In the genomic region with DNA sequence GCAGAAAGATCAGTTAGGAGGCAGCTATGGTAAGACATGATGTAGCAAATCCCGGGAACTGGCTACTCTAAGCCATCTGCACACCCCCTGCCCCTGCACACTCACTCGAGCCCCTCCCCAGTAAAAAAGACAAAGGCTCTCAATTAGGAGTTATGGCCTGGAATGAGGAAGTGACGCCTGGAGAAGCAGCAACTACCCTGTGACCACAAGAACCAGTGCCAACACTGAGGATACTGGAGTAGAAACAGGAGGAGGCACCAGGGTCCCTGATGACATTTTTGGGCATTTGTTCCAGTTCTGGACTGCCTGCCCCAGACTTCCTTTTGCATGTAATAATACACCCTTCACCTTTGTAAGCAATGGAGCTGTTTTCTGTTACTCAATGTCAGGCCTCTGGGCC, we compare ENCODE assay signal across 1 cellular context.
TF ChIP-seq lines count a peak whose summit lies in the region.

No MANE protein-coding gene starts in this region.

TF ChIP-seq in H1, 55 proteins besides CTCF, POLR2A, EP300 and RAD21:
- TF ChIP-seq KDM4A (IDR thresholded peaks at IDR 0.05; ENCODE audit: low read depth, low read length, severe bottlenecking) = no peak
- no peak for TF ChIP-seq SRF (IDR thresholded peaks at IDR 0.05; ENCODE audit: low read depth, low read length)
- TF ChIP-seq ATF3 (IDR thresholded peaks at IDR 0.05; ENCODE audit: insufficient read depth, low read depth, low read length) = no peak
- TF ChIP-seq CEBPB (IDR thresholded peaks at IDR 0.05; ENCODE audit: low read depth, low read length) = no peak
- no peak for TF ChIP-seq TAF1 (IDR thresholded peaks at IDR 0.05; ENCODE audit: low read depth, low read length)
- no peak for TF ChIP-seq TEAD4 (IDR thresholded peaks at IDR 0.05; ENCODE audit: low read depth, low read length)
- TF ChIP-seq NRF1 (IDR thresholded peaks at IDR 0.05; ENCODE audit: low read depth, low read length) = no peak
- TF ChIP-seq BCL11A (IDR thresholded peaks at IDR 0.05; ENCODE audit: low read depth in 2 of 2, low read length in 2 of 2) = no peak
- no peak for TF ChIP-seq JUN (IDR thresholded peaks at IDR 0.05; ENCODE audit: low read depth, low read length)
- TF ChIP-seq POLR2AphosphoS5 (IDR thresholded peaks at IDR 0.05; ENCODE audit: low read depth, low read length) = no peak
- no peak for TF ChIP-seq KDM1A (IDR thresholded peaks at IDR 0.05; ENCODE audit: borderline replicate concordance, low read length)
